Comparison of ENCODE assay signal across 29 cellular contexts in genomic region chr2:229543176-229543873, GRCh38.
"Had no signal": no experiment of that assay in that cellular context is flagged by ENCODE, and none has a peak within 500 bp of the region (broad histone marks: within the 10 kb centered on the region; RNA-seq: fewer than 3 reads in every experiment).

No MANE protein-coding gene starts in this region.

- H3K27me3 Mint-ChIP-seq: activated CD4-positive, alpha-beta T cell treated with anti-CD3 and anti-CD28 coated beads, Interleukin-2, amount 10 ng/mL, durations not matched to agents 24 days and 14 days; activated naive CD4-positive, alpha-beta T cell treated with anti-CD3 and anti-CD28 coated beads, Interleukin-2, amount 10 ng/mL, durations not matched to agents 7 days and 5 days; activated T-cell treated with anti-CD3 and anti-CD28 coated beads, Interleukin-2, amount 50 U/mL, for 24 hours had no signal

- H3K27ac Mint-ChIP-seq: activated CD4-positive, alpha-beta memory T cell treated with anti-CD3 and anti-CD28 coated beads for 36 hours; activated CD4-positive, alpha-beta T cell treated with anti-CD3 and anti-CD28 coated beads for 36 hours; activated CD4-positive, alpha-beta T cell treated with anti-CD3 and anti-CD28 coated beads, Interleukin-2, amount 10 ng/mL, durations not matched to agents 24 days and 14 days; activated naive CD4-positive, alpha-beta T cell treated with anti-CD3 and anti-CD28 coated beads, Interleukin-2, amount 10 ng/mL, durations not matched to agents 7 days and 5 days; activated naive CD4-positive, alpha-beta T cell treated with anti-CD3 and anti-CD28 coated beads, Interleukin-2, amount 50 U/mL, for 72 hours; activated naive CD8-positive, alpha-beta T cell treated with anti-CD3 and anti-CD28 coated beads, Interleukin-2, amount 10 ng/mL, durations not matched to agents 7 days and 5 days; activated T-cell treated with anti-CD3 and anti-CD28 coated beads, Interleukin-2, amount 50 U/mL, for 24 hours; activated T-cell treated with anti-CD3 and anti-CD28 coated beads, Interleukin-2, amount 50 U/mL, for 72 hours; effector memory CD8-positive, alpha-beta T cell; T-helper 17 cell; T-helper 2 cell treated with Interferon-gamma antibody and Interleukin-4, amounts not matched to agents 5 μg/mL and 100 μg/mL, for 36 hours had no signal

- H3K9me3 Mint-ChIP-seq: activated CD4-positive, alpha-beta memory T cell treated with anti-CD3 and anti-CD28 coated beads for 36 hours; activated CD4-positive, alpha-beta T cell treated with anti-CD3 and anti-CD28 coated beads, Interleukin-2, amount 10 ng/mL, durations not matched to agents 24 days and 14 days; activated naive CD4-positive, alpha-beta T cell treated with anti-CD3 and anti-CD28 coated beads, Interleukin-2, amount 10 ng/mL, durations not matched to agents 7 days and 5 days; activated naive CD4-positive, alpha-beta T cell treated with anti-CD3 and anti-CD28 coated beads, Interleukin-2, amount 50 U/mL, for 72 hours; activated naive CD8-positive, alpha-beta T cell treated with anti-CD3 and anti-CD28 coated beads, Interleukin-2, amount 10 ng/mL, durations not matched to agents 7 days and 5 days; activated T-cell treated with anti-CD3 and anti-CD28 coated beads, Interleukin-2, amount 50 U/mL, for 24 hours; activated T-cell treated with anti-CD3 and anti-CD28 coated beads, Interleukin-2, amount 50 U/mL, for 72 hours; effector memory CD8-positive, alpha-beta T cell; T-helper 2 cell treated with Interferon-gamma antibody and Interleukin-4, amounts not matched to agents 5 μg/mL and 100 μg/mL, for 36 hours had no signal

- H3K36me3 ChIP-seq: ascending aorta, brain microvascular endothelial cell, WERI-Rb-1 had no signal

- H3K4me3 Mint-ChIP-seq: activated CD4-positive, alpha-beta memory T cell treated with anti-CD3 and anti-CD28 coated beads for 36 hours; activated CD4-positive, alpha-beta T cell treated with anti-CD3 and anti-CD28 coated beads for 36 hours; activated CD4-positive, alpha-beta T cell treated with anti-CD3 and anti-CD28 coated beads, Interleukin-2, amount 10 ng/mL, durations not matched to agents 24 days and 14 days; activated naive CD4-positive, alpha-beta T cell treated with anti-CD3 and anti-CD28 coated beads, Interleukin-2, amount 10 ng/mL, durations not matched to agents 7 days and 5 days; activated naive CD8-positive, alpha-beta T cell treated with anti-CD3 and anti-CD28 coated beads, Interleukin-2, amount 10 ng/mL, durations not matched to agents 7 days and 5 days; activated T-cell treated with anti-CD3 and anti-CD28 coated beads, Interleukin-2, amount 50 U/mL, for 24 hours; activated T-cell treated with anti-CD3 and anti-CD28 coated beads, Interleukin-2, amount 50 U/mL, for 72 hours; effector memory CD8-positive, alpha-beta T cell; T-helper 17 cell; T-helper 2 cell treated with Interferon-gamma antibody and Interleukin-4, amounts not matched to agents 5 μg/mL and 100 μg/mL, for 36 hours had no signal

- H3K36me3 Mint-ChIP-seq: activated CD4-positive, alpha-beta memory T cell treated with anti-CD3 and anti-CD28 coated beads for 36 hours; activated naive CD4-positive, alpha-beta T cell treated with anti-CD3 and anti-CD28 coated beads, Interleukin-2, amount 10 ng/mL, durations not matched to agents 7 days and 5 days; activated naive CD4-positive, alpha-beta T cell treated with anti-CD3 and anti-CD28 coated beads, Interleukin-2, amount 50 U/mL, for 72 hours; activated naive CD8-positive, alpha-beta T cell treated with anti-CD3 and anti-CD28 coated beads, Interleukin-2, amount 10 ng/mL, durations not matched to agents 7 days and 5 days had no signal

- H3K9me3 ChIP-seq: ascending aorta had no signal

- H3K4me3 ChIP-seq: ascending aorta had no signal

- DNase-seq: activated CD4-positive, alpha-beta memory T cell treated with anti-CD3 and anti-CD28 coated beads for 36 hours; activated CD4-positive, alpha-beta T cell treated with anti-CD3 and anti-CD28 coated beads for 36 hours; activated CD4-positive, alpha-beta T cell treated with anti-CD3 and anti-CD28 coated beads, Interleukin-2, amount 10 ng/mL, durations not matched to agents 24 days and 14 days; activated CD4-positive, CD25-positive, alpha-beta regulatory T cell; activated CD4-positive, CD25-positive, alpha-beta regulatory T cell treated with anti-CD3 and anti-CD28 coated beads, Interleukin-2, amount 50 U/mL, for 72 hours; activated CD8-positive, alpha-beta memory T cell treated with anti-CD3 and anti-CD28 coated beads, Interleukin-2, amount 50 U/mL, for 48 hours; activated gamma-delta T cell; activated naive CD4-positive, alpha-beta T cell; activated naive CD4-positive, alpha-beta T cell treated with anti-CD3 and anti-CD28 coated beads, Interleukin-2, amount 10 ng/mL, durations not matched to agents 7 days and 5 days; activated naive CD8-positive, alpha-beta T cell treated with anti-CD3 and anti-CD28 coated beads, Interleukin-2, amount 10 ng/mL, durations not matched to agents 7 days and 5 days; activated T-cell treated with anti-CD3 and anti-CD28 coated beads for 4 hours; activated T-cell treated with anti-CD3 and anti-CD28 coated beads, Interleukin-2, amount 50 U/mL, for 24 hours; activated T-cell treated with anti-CD3 and anti-CD28 coated beads, Interleukin-2, amount 50 U/mL, for 72 hours; brain microvascular endothelial cell; caudate nucleus; cortex of kidney; dermis blood vessel endothelial cell; effector CD4-positive, alpha-beta T cell; effector memory CD8-positive, alpha-beta T cell; foreskin fibroblast; head of caudate nucleus; T-helper 1 cell; T-helper 17 cell; T1000; WERI-Rb-1 had no signal

- H3K4me1 Mint-ChIP-seq: activated CD4-positive, alpha-beta T cell treated with anti-CD3 and anti-CD28 coated beads for 36 hours; activated CD4-positive, alpha-beta T cell treated with anti-CD3 and anti-CD28 coated beads, Interleukin-2, amount 10 ng/mL, durations not matched to agents 24 days and 14 days; activated naive CD4-positive, alpha-beta T cell treated with anti-CD3 and anti-CD28 coated beads, Interleukin-2, amount 10 ng/mL, durations not matched to agents 7 days and 5 days; activated naive CD8-positive, alpha-beta T cell treated with anti-CD3 and anti-CD28 coated beads, Interleukin-2, amount 10 ng/mL, durations not matched to agents 7 days and 5 days had no signal

- ATAC-seq: activated CD4-positive, alpha-beta T cell treated with anti-CD3 and anti-CD28 coated beads for 36 hours; activated naive CD4-positive, alpha-beta T cell treated with anti-CD3 and anti-CD28 coated beads, Interleukin-2, amount 50 U/mL, for 72 hours; activated T-cell treated with anti-CD3 and anti-CD28 coated beads, Interleukin-2, amount 50 U/mL, for 72 hours; effector memory CD8-positive, alpha-beta T cell; T-helper 17 cell had no signal

- H3K4me1 ChIP-seq: ascending aorta had no signal

- H3K27ac ChIP-seq: ascending aorta, brain microvascular endothelial cell, epithelial cell of prostate, WERI-Rb-1 had no signal

- H3K27me3 ChIP-seq: ascending aorta, brain microvascular endothelial cell had no signal
